29 cellular contexts compared by ENCODE assay signal in genomic region chr5:37751227-37751626, GRCh38.
DNase-seq lines count a peak whose midpoint lies in the region; ATAC-seq, FAIRE-seq and TF ChIP-seq lines count a peak whose summit lies in the region.
"Had no signal": no experiment of that assay in that cellular context is flagged by ENCODE, and none has a peak within 500 bp of the region (broad histone marks: within the 10 kb centered on the region; RNA-seq: fewer than 3 reads in every experiment).

No MANE protein-coding gene starts in this region.

- DNase-seq in HTR-8/SVneo (ENCODE audit: insufficient read length, low spot score) (no peak), adipocyte (ENCODE audit: low read depth) (peak; percentile 24), glomerular visceral epithelial cell (ENCODE audit: extremely low spot score) (peak; percentile 44), smooth muscle cell (lab: John Stamatoyannopoulos, UW; ENCODE audit: unreplicated experiment) (no peak), SIG-M5 (lab: John Stamatoyannopoulos, UW) (no peak), suprapubic skin (ENCODE audit: low spot score in 2 of 2) (no peak)
- no peak for DNase-seq in activated CD4-positive, alpha-beta T cell treated with anti-CD3 and anti-CD28 coated beads, Interleukin-2, amount 50 U/mL, for 1 hour
- DNase-seq: activated B cell treated with CpG ODN at 0.5 μM for 24 hours; activated CD4-positive, alpha-beta memory T cell treated with anti-CD3 and anti-CD28 coated beads for 36 hours; activated effector memory CD4-positive, alpha-beta T cell treated with anti-CD3 and anti-CD28 coated beads, Interleukin-2, amount 50 U/mL, for 16 hours; brain microvascular endothelial cell; CD4-positive, alpha-beta T cell; DMS153; effector memory CD4-positive, alpha-beta T cell; GF-D8; kidney; NCI-H1105 treated with DMSO at 0.1 percent for 48 hours; NCI-H2081 treated with DMSO at 0.1 percent for 48 hours; NCI-H446; SW 1271; T1000; upper lobe of left lung had no signal

- no peaks in the 10 kb centered on the region for H3K9me3 ChIP-seq in adipocyte (ENCODE audit: control insufficient read depth, low read length)
- no peaks in the 10 kb centered on the region for H3K9me3 ChIP-seq in smooth muscle cell (replicated peaks; ENCODE audit: low read depth)
- no peaks in the 10 kb centered on the region for H3K9me3 ChIP-seq in suprapubic skin
- H3K9me3 ChIP-seq: prostate gland, upper lobe of left lung had no signal

- H2AFZ ChIP-seq in smooth muscle cell (ENCODE audit: low read depth): no peak overlapping the region

- no peak overlapping the region for H3K9ac ChIP-seq in adipocyte (ENCODE audit: low read length)
- H3K9ac ChIP-seq in smooth muscle cell (ENCODE audit: low read depth): no peak overlapping the region

- H3K4me3 ChIP-seq in adipocyte (ENCODE audit: low read length) (no peak overlapping the region), smooth muscle cell (no peak overlapping the region), suprapubic skin (no peak overlapping the region)
- H3K4me3 ChIP-seq: prostate gland, upper lobe of left lung had no signal

- H3K27me3 ChIP-seq in adipocyte (replicated peaks; ENCODE audit: control insufficient read depth, insufficient read depth, low read length): no peaks in the 10 kb centered on the region
- no peaks in the 10 kb centered on the region for H3K27me3 ChIP-seq in smooth muscle cell (ENCODE audit: low read depth)
- no peaks in the 10 kb centered on the region for H3K27me3 ChIP-seq in suprapubic skin
- H3K27me3 ChIP-seq: brain microvascular endothelial cell, upper lobe of left lung had no signal

- FAIRE-seq in HTR-8/SVneo (lab: Jason Lieb, UNC): peak; percentile 13
- FAIRE-seq: colon, GM18507, kidney had no signal

- 71% methylated on average over 3 of the region's 3 CpGs for WGBS in smooth muscle cell (ENCODE audit: low lambda C conversion rate)
- WGBS in suprapubic skin: 74% methylated on average over 3 of the region's 3 CpGs

- no peak overlapping the region for H3K4me2 ChIP-seq in smooth muscle cell

- no peaks in the 10 kb centered on the region for H4K20me1 ChIP-seq in smooth muscle cell (ENCODE audit: low read depth)

- no peak for TF ChIP-seq CTCF in smooth muscle cell (IDR thresholded peaks at IDR 0.05; ENCODE audit: borderline replicate concordance, insufficient read depth, poor library complexity, severe bottlenecking)
- no peak for TF ChIP-seq CTCF in suprapubic skin (IDR thresholded peaks at IDR 0.05)

- H3K36me3 ChIP-seq in adipocyte (ENCODE audit: control insufficient read depth, insufficient read depth, low read length, severe bottlenecking) (no peaks in the 10 kb centered on the region), smooth muscle cell (ENCODE audit: low read depth) (no peaks in the 10 kb centered on the region), suprapubic skin (peaks cover 10% of the 10 kb centered on the region)
- H3K36me3 ChIP-seq: brain microvascular endothelial cell, prostate gland, upper lobe of left lung had no signal

- H3K4me1 ChIP-seq in adipocyte (ENCODE audit: control insufficient read depth, insufficient read depth, low read length) (peaks cover 5% of the 10 kb centered on the region), smooth muscle cell (ENCODE audit: low read depth) (no peaks in the 10 kb centered on the region), suprapubic skin (no peaks in the 10 kb centered on the region)
- H3K4me1 ChIP-seq: prostate gland, upper lobe of left lung had no signal

- H3K27ac ChIP-seq in smooth muscle cell (ENCODE audit: low read depth) (peak overlapping the region; percentile 48), suprapubic skin (no peak overlapping the region)
- H3K27ac ChIP-seq: brain microvascular endothelial cell, HL-60, prostate gland, upper lobe of left lung had no signal

- no peak for ATAC-seq in GM18873 (IDR thresholded peaks at IDR 0.05; ENCODE audit: low FRiP score, unreplicated experiment)
- ATAC-seq: esophagus mucosa, Right ventricle myocardium inferior had no signal

- TF ChIP-seq EP300 in suprapubic skin (IDR thresholded peaks at IDR 0.05): no peak

- no peaks in the 10 kb centered on the region for H3F3A ChIP-seq in smooth muscle cell (ENCODE audit: low read depth)

- no peaks in the 10 kb centered on the region for H3K79me2 ChIP-seq in smooth muscle cell (ENCODE audit: low read depth)

- TF ChIP-seq POLR2A in suprapubic skin (IDR thresholded peaks at IDR 0.05): no peak

Comparison
In these comparisons a context has a peak if more than half of its experiments do, and no peak if none do; other contexts are left out.
1. DNase-seq: peak in adipocyte (single experiment) and glomerular visceral epithelial cell (single experiment); none in HTR-8/SVneo (single experiment), smooth muscle cell (single experiment), SIG-M5 (single experiment), suprapubic skin (0 of 2) and activated CD4-positive, alpha-beta T cell treated with anti-CD3 and anti-CD28 coated beads, Interleukin-2, amount 50 U/mL, for 1 hour (single experiment).